Comparison of ENCODE assay signal across 1 cellular context in genomic region chr5:24749701-24750100, GRCh38.
TF ChIP-seq lines count a peak whose summit lies in the region.

No MANE protein-coding gene starts in this region.

TF ChIP-seq in IMR-90, 13 proteins besides CTCF, POLR2A, EP300 and RAD21:
- TF ChIP-seq MAZ (IDR thresholded peaks at IDR 0.05; ENCODE audit: borderline replicate concordance, low read depth, low read length) (no peak), USF2 (IDR thresholded peaks at IDR 0.05; ENCODE audit: low read depth, low read length) (no peak), RCOR1 (IDR thresholded peaks at IDR 0.05; ENCODE audit: insufficient replicate concordance, low read length) (no peak), ELK1 (IDR thresholded peaks at IDR 0.05; ENCODE audit: borderline replicate concordance, low read depth, low read length) (no peak), MAFK (IDR thresholded peaks at IDR 0.05; ENCODE audit: low read depth, low read length) (no peak), FOS (IDR thresholded peaks at IDR 0.05; ENCODE audit: low read depth, low read length) (no peak)
TF ChIP-seq in IMR-90: peak in this region for 0.
